22 cellular contexts compared by ENCODE assay signal in the genomic region with DNA sequence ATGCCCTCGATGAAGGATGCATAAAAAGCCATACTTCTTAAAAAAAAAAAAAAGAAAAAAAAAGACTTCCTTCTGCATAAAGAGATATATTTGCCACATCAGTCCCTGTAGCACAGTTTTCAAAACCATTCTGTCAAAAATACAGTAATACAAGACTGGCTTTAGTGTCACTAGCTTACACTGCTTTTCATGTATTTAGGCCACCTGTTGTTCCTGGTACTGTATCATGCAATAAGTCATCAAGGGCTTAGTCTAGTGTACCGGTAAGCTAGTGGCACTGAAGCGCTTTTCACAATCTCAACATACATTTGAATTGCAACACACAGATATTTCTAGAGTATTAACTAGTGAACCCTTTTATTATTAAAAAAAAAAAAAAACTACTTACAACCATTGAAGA.
A peak's percentile ranks its signal among the peaks of the same experiment; 100 is the strongest.
DNase-seq lines count a peak whose midpoint lies in the region; TF ChIP-seq lines count a peak whose summit lies in the region.
"Had no signal": no experiment of that assay in that cellular context is flagged by ENCODE, and none has a peak within 500 bp of the region (broad histone marks: within the 10 kb centered on the region; RNA-seq: fewer than 3 reads in every experiment).

No MANE protein-coding gene starts in this region.

- no peak overlapping the region for H3K4me2 ChIP-seq in neural progenitor cell
- H3K4me2 ChIP-seq: BLaER1 had no signal

- peaks cover 2% of the 10 kb centered on the region for H3K27me3 Mint-ChIP-seq in neural progenitor cell (ENCODE audit: insufficient read depth, low read depth)
- H3K27me3 Mint-ChIP-seq: B cell; CD4-positive, alpha-beta T cell; CD8-positive, alpha-beta memory T cell had no signal

- H3K9me3 ChIP-seq in HEK293 (ENCODE audit: control insufficient read depth, insufficient read depth, low read depth, low read length) (no peaks in the 10 kb centered on the region), neural progenitor cell (ENCODE audit: low read depth) (no peaks in the 10 kb centered on the region)
- H3K9me3 ChIP-seq: BLaER1 had no signal

- POLR2A ChIA-PET in HEK293 (lab: Yijun Ruan, JAX): interaction anchor here (0.6 to 0.7 kb wide), 2 partner anchors 237 to 284 kb away, joined by 4 read pairs; no protein-coding TSS in a partner anchor

- H3K9me3 Mint-ChIP-seq in neural progenitor cell: no peaks in the 10 kb centered on the region
- H3K9me3 Mint-ChIP-seq: CD4-positive, alpha-beta T cell; H9; HFFc6 had no signal

- H3K4me3 ChIP-seq in HEK293 (ENCODE audit: low read depth, low read length): no peak overlapping the region
- H3K4me3 ChIP-seq in neural progenitor cell: no peak overlapping the region
- H3K4me3 ChIP-seq: BLaER1, GM12878, GM23248 had no signal

- no peak overlapping the region for H3K9ac ChIP-seq in neural progenitor cell
- H3K9ac ChIP-seq: BLaER1, GM23248 had no signal

- TF ChIP-seq CTCF in HEK293 (tag by site-specific recombination; IDR thresholded peaks at IDR 0.05) (no peak), neural progenitor cell (IDR thresholded peaks at IDR 0.05) (no peak)

- CTCF ChIA-PET in HEK293 (lab: Yijun Ruan, JAX): interaction anchor here (0.5 to 1.0 kb wide), 2 partner anchors 656 to 1243 kb away, joined by 3 to 4 read pairs; no protein-coding TSS in a partner anchor

- H3K79me2 ChIP-seq in neural progenitor cell (ENCODE audit: low read depth): no peaks in the 10 kb centered on the region

- peaks cover 65% of the 10 kb centered on the region for H3K4me1 Mint-ChIP-seq in neural progenitor cell
- H3K4me1 Mint-ChIP-seq: B cell; CD8-positive, alpha-beta memory T cell had no signal

- peak overlapping the region; percentile 68 for H3K27ac Mint-ChIP-seq in neural progenitor cell
- H3K27ac Mint-ChIP-seq: B cell; CD4-positive, alpha-beta T cell; CD8-positive, alpha-beta memory T cell; H9; HFFc6 had no signal

- H3K27me3 ChIP-seq in neural progenitor cell: no peaks in the 10 kb centered on the region
- H3K27me3 ChIP-seq: BLaER1 had no signal

- H3K36me3 Mint-ChIP-seq in neural progenitor cell: no peaks in the 10 kb centered on the region
- H3K36me3 Mint-ChIP-seq: CD8-positive, alpha-beta memory T cell had no signal

- peaks cover 10% of the 10 kb centered on the region for H3F3A ChIP-seq in neural progenitor cell (ENCODE audit: low read depth)

- H3K36me3 ChIP-seq in HEK293 (ENCODE audit: control insufficient read depth in 2 of 2, insufficient read depth in 1 of 2, low read length in 2 of 2) (no peaks in the 10 kb centered on the region), neural progenitor cell (no peaks in the 10 kb centered on the region)
- H3K36me3 ChIP-seq: BLaER1 had no signal

- no peaks in the 10 kb centered on the region for H3K4me1 ChIP-seq in HEK293 (ENCODE audit: control insufficient read depth, insufficient read depth, low read length)
- peaks cover 27% of the 10 kb centered on the region for H3K4me1 ChIP-seq in neural progenitor cell

- H3K4me3 Mint-ChIP-seq in neural progenitor cell: peak overlapping the region; percentile 39
- H3K4me3 Mint-ChIP-seq: B cell; CD4-positive, alpha-beta T cell; H9; HFFc6 had no signal

- H3K27ac ChIP-seq in HEK293 (ENCODE audit: extremely low read depth, low read depth, low read length): no peak overlapping the region
- no peak overlapping the region for H3K27ac ChIP-seq in neural progenitor cell
- H3K27ac ChIP-seq: 22Rv1, BLaER1, C4-2B, GM23248 had no signal

- no peak overlapping the region for H2AFZ ChIP-seq in neural progenitor cell (replicated peaks)
- H2AFZ ChIP-seq: GM23248 had no signal

- DNase-seq in NCI-H2107 treated with DMSO at 0.1 percent for 48 hours (lab: John Stamatoyannopoulos, UW; ENCODE audit: unreplicated experiment): peak; percentile 23
- no peak for DNase-seq in NCI-H2107 (lab: John Stamatoyannopoulos, UW)
- peak; percentile 19 for DNase-seq in myocyte (ENCODE audit: low read depth)
- DNase-seq in neural progenitor cell (ENCODE audit: low spot score): no peak
- no peak for DNase-seq in NCI-H1417 (lab: John Stamatoyannopoulos, UW)
- DNase-seq in stimulated activated CD4-positive, alpha-beta T cell treated with anti-CD3 and anti-CD28 coated beads, Interleukin-1b, Interleukin-23, amount 100 ng/mL, for 48 hours: no peak
- no peak for DNase-seq in CD1c-positive myeloid dendritic cell (ENCODE audit: extremely low spot score)
- DNase-seq: CD4-positive, alpha-beta T cell; CD8-positive, alpha-beta memory T cell; DMS 273 treated with DMSO at 0.1 percent for 48 hours; DMS79; EL; GDM1; GM23248; H9; HFFc6 had no signal

- H4K20me1 ChIP-seq in neural progenitor cell (ENCODE audit: low read depth): no peaks in the 10 kb centered on the region
- H4K20me1 ChIP-seq: BLaER1 had no signal

TF ChIP-seq in HEK293, 187 proteins besides CTCF, POLR2A, EP300 and RAD21 (continues in another document):
- TF ChIP-seq SCRT1 (tag by site-specific recombination; IDR thresholded peaks at IDR 0.05; ENCODE audit: borderline replicate concordance) (peak; percentile 44; the same call in 1 of the 2 replicates), ZNF701 (tag by site-specific recombination; IDR thresholded peaks at IDR 0.05) (no peak), ZNF112 (tag by site-specific recombination; IDR thresholded peaks at IDR 0.05) (no peak), ZNF785 (tag by site-specific recombination; IDR thresholded peaks at IDR 0.05) (no peak), TRIM28 (IDR thresholded peaks at IDR 0.05; ENCODE audit: borderline replicate concordance, low read length) (no peak), SCRT2 (tag by site-specific recombination; IDR thresholded peaks at IDR 0.05) (peak; percentile 74), ZNF426 (tag by site-specific recombination; IDR thresholded peaks at IDR 0.05) (no peak), ZNF830 (tag by site-specific recombination; IDR thresholded peaks at IDR 0.05; ENCODE audit: low read depth) (no peak), ZFP3 (tag by site-specific recombination; IDR thresholded peaks at IDR 0.05; ENCODE audit: low read depth) (no peak), ZNF558 (tag by site-specific recombination; IDR thresholded peaks at IDR 0.05) (no peak)
- TF ChIP-seq, protein P1, sequence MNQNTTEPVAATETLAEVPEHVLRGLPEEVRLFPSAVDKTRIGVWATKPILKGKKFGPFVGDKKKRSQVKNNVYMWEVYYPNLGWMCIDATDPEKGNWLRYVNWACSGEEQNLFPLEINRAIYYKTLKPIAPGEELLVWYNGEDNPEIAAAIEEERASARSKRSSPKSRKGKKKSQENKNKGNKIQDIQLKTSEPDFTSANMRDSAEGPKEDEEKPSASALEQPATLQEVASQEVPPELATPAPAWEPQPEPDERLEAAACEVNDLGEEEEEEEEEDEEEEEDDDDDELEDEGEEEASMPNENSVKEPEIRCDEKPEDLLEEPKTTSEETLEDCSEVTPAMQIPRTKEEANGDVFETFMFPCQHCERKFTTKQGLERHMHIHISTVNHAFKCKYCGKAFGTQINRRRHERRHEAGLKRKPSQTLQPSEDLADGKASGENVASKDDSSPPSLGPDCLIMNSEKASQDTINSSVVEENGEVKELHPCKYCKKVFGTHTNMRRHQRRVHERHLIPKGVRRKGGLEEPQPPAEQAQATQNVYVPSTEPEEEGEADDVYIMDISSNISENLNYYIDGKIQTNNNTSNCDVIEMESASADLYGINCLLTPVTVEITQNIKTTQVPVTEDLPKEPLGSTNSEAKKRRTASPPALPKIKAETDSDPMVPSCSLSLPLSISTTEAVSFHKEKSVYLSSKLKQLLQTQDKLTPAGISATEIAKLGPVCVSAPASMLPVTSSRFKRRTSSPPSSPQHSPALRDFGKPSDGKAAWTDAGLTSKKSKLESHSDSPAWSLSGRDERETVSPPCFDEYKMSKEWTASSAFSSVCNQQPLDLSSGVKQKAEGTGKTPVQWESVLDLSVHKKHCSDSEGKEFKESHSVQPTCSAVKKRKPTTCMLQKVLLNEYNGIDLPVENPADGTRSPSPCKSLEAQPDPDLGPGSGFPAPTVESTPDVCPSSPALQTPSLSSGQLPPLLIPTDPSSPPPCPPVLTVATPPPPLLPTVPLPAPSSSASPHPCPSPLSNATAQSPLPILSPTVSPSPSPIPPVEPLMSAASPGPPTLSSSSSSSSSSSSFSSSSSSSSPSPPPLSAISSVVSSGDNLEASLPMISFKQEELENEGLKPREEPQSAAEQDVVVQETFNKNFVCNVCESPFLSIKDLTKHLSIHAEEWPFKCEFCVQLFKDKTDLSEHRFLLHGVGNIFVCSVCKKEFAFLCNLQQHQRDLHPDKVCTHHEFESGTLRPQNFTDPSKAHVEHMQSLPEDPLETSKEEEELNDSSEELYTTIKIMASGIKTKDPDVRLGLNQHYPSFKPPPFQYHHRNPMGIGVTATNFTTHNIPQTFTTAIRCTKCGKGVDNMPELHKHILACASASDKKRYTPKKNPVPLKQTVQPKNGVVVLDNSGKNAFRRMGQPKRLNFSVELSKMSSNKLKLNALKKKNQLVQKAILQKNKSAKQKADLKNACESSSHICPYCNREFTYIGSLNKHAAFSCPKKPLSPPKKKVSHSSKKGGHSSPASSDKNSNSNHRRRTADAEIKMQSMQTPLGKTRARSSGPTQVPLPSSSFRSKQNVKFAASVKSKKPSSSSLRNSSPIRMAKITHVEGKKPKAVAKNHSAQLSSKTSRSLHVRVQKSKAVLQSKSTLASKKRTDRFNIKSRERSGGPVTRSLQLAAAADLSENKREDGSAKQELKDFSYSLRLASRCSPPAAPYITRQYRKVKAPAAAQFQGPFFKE (tag by site-specific recombination; IDR thresholded peaks at IDR 0.05; ENCODE audit: borderline replicate concordance): no peak
- TF ChIP-seq, protein P2, sequence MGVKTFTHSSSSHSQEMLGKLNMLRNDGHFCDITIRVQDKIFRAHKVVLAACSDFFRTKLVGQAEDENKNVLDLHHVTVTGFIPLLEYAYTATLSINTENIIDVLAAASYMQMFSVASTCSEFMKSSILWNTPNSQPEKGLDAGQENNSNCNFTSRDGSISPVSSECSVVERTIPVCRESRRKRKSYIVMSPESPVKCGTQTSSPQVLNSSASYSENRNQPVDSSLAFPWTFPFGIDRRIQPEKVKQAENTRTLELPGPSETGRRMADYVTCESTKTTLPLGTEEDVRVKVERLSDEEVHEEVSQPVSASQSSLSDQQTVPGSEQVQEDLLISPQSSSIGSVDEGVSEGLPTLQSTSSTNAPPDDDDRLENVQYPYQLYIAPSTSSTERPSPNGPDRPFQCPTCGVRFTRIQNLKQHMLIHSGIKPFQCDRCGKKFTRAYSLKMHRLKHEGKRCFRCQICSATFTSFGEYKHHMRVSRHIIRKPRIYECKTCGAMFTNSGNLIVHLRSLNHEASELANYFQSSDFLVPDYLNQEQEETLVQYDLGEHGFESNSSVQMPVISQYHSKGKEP (tag by site-specific recombination; IDR thresholded peaks at IDR 0.05): no peak

Comparison
In these comparisons a context has a peak if more than half of its experiments do, and no peak if none do; other contexts are left out.
1. DNase-seq: peak in NCI-H2107 treated with DMSO at 0.1 percent for 48 hours (single experiment) and myocyte (single experiment); none in NCI-H2107 (single experiment), neural progenitor cell (single experiment), NCI-H1417 (0 of 3), stimulated activated CD4-positive, alpha-beta T cell treated with anti-CD3 and anti-CD28 coated beads, Interleukin-1b, Interleukin-23, amount 100 ng/mL, for 48 hours (single experiment) and CD1c-positive myeloid dendritic cell (single experiment).